26 cellular contexts compared by ENCODE assay signal in the genomic region with DNA sequence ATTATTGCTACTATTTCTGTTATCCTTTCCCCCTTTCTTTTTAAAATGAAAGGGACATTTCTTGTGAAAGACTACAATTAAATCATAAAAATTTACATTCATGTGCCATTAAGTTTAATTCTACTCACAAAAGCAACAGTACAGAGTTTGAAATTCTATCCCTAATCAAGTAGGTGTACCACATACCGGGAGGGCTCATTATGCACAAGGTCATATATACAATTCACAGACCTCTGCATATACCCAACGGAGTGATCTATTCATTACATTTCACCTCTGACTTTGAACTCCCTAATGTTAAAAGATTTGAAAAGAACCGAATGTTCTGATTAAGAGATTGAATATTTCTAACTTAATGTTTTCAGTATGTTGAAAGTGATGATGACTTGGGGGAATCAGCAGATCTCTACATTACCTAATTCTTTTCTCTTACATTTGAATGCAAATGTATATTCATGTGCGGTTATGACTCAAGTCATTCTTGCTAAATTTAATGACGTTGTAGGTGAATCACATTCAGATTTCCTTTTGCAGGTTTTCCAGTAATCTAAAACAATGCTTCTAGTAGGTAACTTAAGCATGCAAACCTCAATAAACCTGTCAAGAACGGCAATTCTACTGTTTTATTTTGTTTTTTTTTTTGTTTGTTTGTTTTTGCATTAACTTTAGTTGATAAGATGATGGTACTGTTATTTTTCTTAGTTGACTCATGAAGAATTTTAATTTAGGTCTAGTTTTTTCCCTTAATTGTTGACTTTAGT. TPM values are rescaled to one million over a fixed set of nuclear protein-coding genes. Genes with fewer than 3 reads are reported as not detected.
A peak's percentile ranks its signal among the peaks of the same experiment; 100 is the strongest.
DNase-seq lines count a peak whose midpoint lies in the region; ATAC-seq, FAIRE-seq and TF ChIP-seq lines count a peak whose summit lies in the region.
"Had no signal": no experiment of that assay in that cellular context is flagged by ENCODE, and none has a peak within 500 bp of the region (broad histone marks: within the 10 kb centered on the region; RNA-seq: fewer than 3 reads in every experiment).

No MANE protein-coding gene starts in this region.

- CTCF ChIA-PET in HEK293T (lab: Yijun Ruan, JAX), result no interaction called here

- H3K4me3 ChIP-seq in epithelial cell of esophagus (ENCODE audit: low read length), result no peak overlapping the region
- H3K4me3 ChIP-seq: esophagus squamous epithelium, GM12878, heart right ventricle, left lung, thoracic aorta had no signal

- peak; percentile 56 for FAIRE-seq in A204.1 (lab: Jason Lieb, UNC)
- FAIRE-seq: GM12878 had no signal

- DNase-seq in HEK293T (ENCODE audit: extremely low spot score) (no peak), RKO (ENCODE audit: low spot score) (peak; percentile 36), epithelial cell of esophagus (ENCODE audit: low read depth) (peak; percentile 88), posterior vena cava (ENCODE audit: low spot score) (no peak), NCI-H1105 (lab: John Stamatoyannopoulos, UW) (no peak), left colon (no peak)
- DNase-seq: activated CD4-positive, alpha-beta T cell treated with anti-CD3 and anti-CD28 coated beads, Interleukin-2, amount 50 U/mL, for 1 hour; activated CD8-positive, alpha-beta memory T cell treated with anti-CD3 and anti-CD28 coated beads, Interleukin-2, amount 50 U/mL, for 4 hours; activated gamma-delta T cell; amniotic stem cell; CD4-positive, alpha-beta T cell; effector CD8-positive, alpha-beta T cell; esophagus squamous epithelium; GOT3; heart right ventricle; Karpas-422; left lung; NCI-H2171; NCI-H524 treated with DMSO at 0.1 percent for 48 hours; Right ventricle myocardium superior; stimulated activated naive B cell treated with anti-CD40 and anti-IgM and Interleukin-4, amounts not matched to agents 10 μg/mL and 1 μg/mL and 100 μg/mL, for 72 hours had no signal

- POLR2A ChIA-PET in HEK293T (lab: Yijun Ruan, JAX), result no interaction called here

- intact Hi-C loops in posterior vena cava (cut with DNase I), result no loop called here
- intact Hi-C loops in left colon (cut with DNase I, micrococcal nuclease), result no loop called here

- no peak for ATAC-seq in GM21447 (IDR thresholded peaks at IDR 0.05; ENCODE audit: unreplicated experiment)
- no peak for ATAC-seq in left colon
- ATAC-seq: GM12878; heart right ventricle; left lung; stimulated activated naive B cell treated with anti-CD40 and anti-IgM and Interleukin-4, amounts not matched to agents 10 μg/mL and 1 μg/mL and 100 μg/mL, for 72 hours had no signal

- TF ChIP-seq CTCF in epithelial cell of esophagus (IDR thresholded peaks at IDR 0.05; ENCODE audit: insufficient read depth, low read depth, low read length, missing control alignments), result no peak

TF ChIP-seq in HEK293T, 16 proteins besides CTCF, POLR2A, EP300 and RAD21:
- TF ChIP-seq SP1 (IDR thresholded peaks at IDR 0.05) (no peak), CTBP1 (IDR thresholded peaks at IDR 0.05; ENCODE audit: borderline replicate concordance) (no peak), ZNF384 (IDR thresholded peaks at IDR 0.05) (0 out of 2 replicates have a peak, but pooled peaks have one; percentile 10), TARDBP (IDR thresholded peaks at IDR 0.05) (no peak), L3MBTL2 (conservative IDR thresholded peaks at IDR 0.05) (no peak), FOXA1 (IDR thresholded peaks at IDR 0.05) (no peak)
- TF ChIP-seq, protein P1, sequence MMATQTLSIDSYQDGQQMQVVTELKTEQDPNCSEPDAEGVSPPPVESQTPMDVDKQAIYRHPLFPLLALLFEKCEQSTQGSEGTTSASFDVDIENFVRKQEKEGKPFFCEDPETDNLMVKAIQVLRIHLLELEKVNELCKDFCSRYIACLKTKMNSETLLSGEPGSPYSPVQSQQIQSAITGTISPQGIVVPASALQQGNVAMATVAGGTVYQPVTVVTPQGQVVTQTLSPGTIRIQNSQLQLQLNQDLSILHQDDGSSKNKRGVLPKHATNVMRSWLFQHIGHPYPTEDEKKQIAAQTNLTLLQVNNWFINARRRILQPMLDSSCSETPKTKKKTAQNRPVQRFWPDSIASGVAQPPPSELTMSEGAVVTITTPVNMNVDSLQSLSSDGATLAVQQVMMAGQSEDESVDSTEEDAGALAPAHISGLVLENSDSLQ (IDR thresholded peaks at IDR 0.05), result peak; percentile 32

RNA-seq across cellular contexts. Expression of a gene that starts 7.3 kb away (rescaled TPM):
- total RNA-seq in posterior vena cava (1 to 10 TPM in 1 of 2 donors, under 1 TPM in 1; 0.95 to 2.6 TPM), left colon (under 1 TPM; 0.06 to 0.56 TPM)
- total RNA-seq: CD4-positive, alpha-beta T cell; GM12878; T-helper 1 cell treated with Interleukin-12 subunit alpha and Interleukin-12 subunit beta and Interleukin-4 antibody, amounts not matched to agents 30 ng/mL and 1 ng/mL, for 36 hours had no signal

Comparison
In these comparisons a context has a peak if more than half of its experiments do, and no peak if none do; other contexts are left out.
1. DNase-seq: peak in RKO (single experiment) and epithelial cell of esophagus (single experiment); none in HEK293T (single experiment), posterior vena cava (single experiment), NCI-H1105 (single experiment) and left colon (0 of 2).